34 cellular contexts compared by ENCODE assay signal in genomic region chr15:58795825-58796224, GRCh38. TPM values are rescaled to one million over a fixed set of nuclear protein-coding genes. Genes with fewer than 3 reads are reported as not detected.
A peak's percentile ranks its signal among the peaks of the same experiment; 100 is the strongest.
DNase-seq lines count a peak whose midpoint lies in the region; ATAC-seq, FAIRE-seq and TF ChIP-seq lines count a peak whose summit lies in the region.
"Had no signal": no experiment of that assay in that cellular context is flagged by ENCODE, and none has a peak within 500 bp of the region (broad histone marks: within the 10 kb centered on the region; RNA-seq: fewer than 3 reads in every experiment).

No MANE protein-coding gene starts in this region.

- H3K9me3 Mint-ChIP-seq in stimulated activated naive CD8-positive, alpha-beta T cell treated with anti-CD3 and anti-CD28 coated beads, Interleukin-15, Interleukin-2, amounts not matched to agents 100 ng/mL and 50 ng/mL, for 24 hours, result peaks cover 6% of the 10 kb centered on the region
- H3K9me3 Mint-ChIP-seq: central memory CD8-positive, alpha-beta T cell; effector memory CD8-positive, alpha-beta T cell had no signal

- H3K4me2 ChIP-seq in Loucy (ENCODE audit: low read depth, low read length, poor library complexity, severe bottlenecking), result peak overlapping the region; percentile 5

- H3K4me3 Mint-ChIP-seq in stimulated activated naive CD8-positive, alpha-beta T cell treated with anti-CD3 and anti-CD28 coated beads, Interleukin-15, Interleukin-2, amounts not matched to agents 100 ng/mL and 50 ng/mL, for 24 hours, result no peak overlapping the region
- H3K4me3 Mint-ChIP-seq: central memory CD8-positive, alpha-beta T cell; effector memory CD8-positive, alpha-beta T cell; naive thymus-derived CD4-positive, alpha-beta T cell had no signal

- H3K4me1 ChIP-seq in heart right ventricle (peaks cover 0 to 39% (median 14%) of the 10 kb centered on the region in 9 donors), right cardiac atrium (ENCODE audit: control insufficient read depth, insufficient read depth, low read length) (peaks cover 9% of the 10 kb centered on the region), Loucy (ENCODE audit: insufficient read depth, low read length, poor library complexity, severe bottlenecking) (peaks cover 9% of the 10 kb centered on the region)
- H3K4me1 ChIP-seq: BLaER1 treated with 17β-estradiol and CSF1 and Interleukin-3, amounts not matched to agents 10 nM and 100 nM; prostate gland had no signal

- no peak for FAIRE-seq in urothelium cell line (lab: Jason Lieb, UNC)
- FAIRE-seq: G401.6, HepG2 had no signal

- intact Hi-C loops in heart right ventricle (cut with DNase I), result no loop called here
- intact Hi-C loops in right cardiac atrium (cut with DNase I), result no loop called here

- peak overlapping the region; percentile 49 for H3K27ac Mint-ChIP-seq in stimulated activated naive CD8-positive, alpha-beta T cell treated with anti-CD3 and anti-CD28 coated beads, Interleukin-15, Interleukin-2, amounts not matched to agents 100 ng/mL and 50 ng/mL, for 24 hours
- H3K27ac Mint-ChIP-seq: effector memory CD8-positive, alpha-beta T cell had no signal

- H3K27me3 ChIP-seq in heart right ventricle (no peaks in the 10 kb centered on the region), right cardiac atrium (ENCODE audit: control insufficient read depth, insufficient read depth) (no peaks in the 10 kb centered on the region), Loucy (ENCODE audit: insufficient read depth, low read length, poor library complexity, severe bottlenecking) (no peaks in the 10 kb centered on the region)
- H3K27me3 ChIP-seq: BLaER1 treated with 17β-estradiol and CSF1 and Interleukin-3, amounts not matched to agents 10 nM and 100 nM; neutrophil; upper lobe of left lung had no signal

- H3K27ac ChIP-seq in heart right ventricle, result peak overlapping the region in 7 of 10 donors; percentile 5 to 53 (median 29)
- H3K27ac ChIP-seq in right cardiac atrium (ENCODE audit: low read length), result no peak overlapping the region
- H3K27ac ChIP-seq in epithelial cell of prostate, result peak overlapping the region; percentile 99
- H3K27ac ChIP-seq: BLaER1 treated with 17β-estradiol and CSF1 and Interleukin-3, amounts not matched to agents 10 nM and 100 nM; GM23248; neutrophil; prostate gland had no signal

- DNase-seq in heart right ventricle (no peak), right cardiac atrium (no peak), epithelial cell of prostate (ENCODE audit: low read depth, low spot score) (no peak), omental fat pad (ENCODE audit: low spot score) (no peak), urothelium cell line (ENCODE audit: low spot score) (no peak), UCSD-AML1 (lab: John Stamatoyannopoulos, UW; ENCODE audit: unreplicated experiment) (no peak)
- DNase-seq: activated CD4-positive, alpha-beta T cell treated with anti-CD3 and anti-CD28 coated beads, Interleukin-2, amount 50 U/mL, for 1 hour; COR-L47; DMS79; effector memory CD8-positive, alpha-beta T cell; erythroblast; GM23248; islet precursor cell; Kasumi-1; MV-4-11; naive thymus-derived CD4-positive, alpha-beta T cell; NCI-H1436; NCI-H2081; NCI-H524 treated with DMSO at 0.1 percent for 48 hours; PC-3; SIG-M5; substantia nigra; SW 1271; T1000; upper lobe of left lung had no signal

- H4K20me1 ChIP-seq in Loucy (ENCODE audit: insufficient read depth, low read length, poor library complexity, severe bottlenecking), result no peaks in the 10 kb centered on the region

- H3K4me1 Mint-ChIP-seq in stimulated activated naive CD8-positive, alpha-beta T cell treated with anti-CD3 and anti-CD28 coated beads, Interleukin-15, Interleukin-2, amounts not matched to agents 100 ng/mL and 50 ng/mL, for 24 hours (ENCODE audit: low read depth), result peaks cover 20% of the 10 kb centered on the region

- no peaks in the 10 kb centered on the region; the same call in 1 of the 2 replicates for H3K79me2 ChIP-seq in Loucy (ENCODE audit: insufficient read depth, low read length)

- H2AFZ ChIP-seq in Loucy (ENCODE audit: low read length), result no peak overlapping the region
- H2AFZ ChIP-seq: GM23248 had no signal

- H3F3A ChIP-seq in Loucy (ENCODE audit: low read depth), result no peaks in the 10 kb centered on the region

- 39 to 45% methylated on average over 2 of the region's 2 CpGs for WGBS in heart right ventricle, 2 donors
- WGBS in right cardiac atrium, result 59% methylated on average over 2 of the region's 2 CpGs

- H3K36me3 Mint-ChIP-seq in stimulated activated naive CD8-positive, alpha-beta T cell treated with anti-CD3 and anti-CD28 coated beads, Interleukin-15, Interleukin-2, amounts not matched to agents 100 ng/mL and 50 ng/mL, for 24 hours (ENCODE audit: low read depth), result peaks cover 20% of the 10 kb centered on the region

- no peaks in the 10 kb centered on the region for H3K9me2 ChIP-seq in Loucy (replicated peaks; ENCODE audit: low read depth, low read length)

- TF ChIP-seq CTCF in heart right ventricle (IDR thresholded peaks at IDR 0.05) (no peak), Loucy (conservative IDR thresholded peaks at IDR 0.05; ENCODE audit: low read length) (no peak), omental fat pad (IDR thresholded peaks at IDR 0.05) (no peak)

- peak in 2 of 8 donors; percentile 27 to 59 for ATAC-seq in heart right ventricle
- ATAC-seq in right cardiac atrium, result no peak
- no peak for ATAC-seq in omental fat pad (ENCODE audit: low FRiP score)
- ATAC-seq: effector memory CD8-positive, alpha-beta T cell; HepG2; naive thymus-derived CD4-positive, alpha-beta T cell; PC-3; sciatic nerve had no signal

- H3K36me3 ChIP-seq in heart right ventricle, result peaks cover 0 to 15% (median 0%) of the 10 kb centered on the region in 9 donors
- peaks cover 9% of the 10 kb centered on the region; the same call in 1 of the 2 replicates for H3K36me3 ChIP-seq in Loucy (ENCODE audit: insufficient read depth, low read length)
- H3K36me3 ChIP-seq: prostate gland, upper lobe of left lung had no signal

- H3K4me3 ChIP-seq in heart right ventricle (no peak overlapping the region), right cardiac atrium (ENCODE audit: low read length) (no peak overlapping the region), Loucy (ENCODE audit: low read length, poor library complexity, severe bottlenecking) (no peak overlapping the region)
- H3K4me3 ChIP-seq: BLaER1 treated with 17β-estradiol and CSF1 and Interleukin-3, amounts not matched to agents 10 nM and 100 nM; GM23248; prostate gland; upper lobe of left lung had no signal

- H3K9ac ChIP-seq in Loucy (ENCODE audit: low read depth, low read length, poor library complexity, severe bottlenecking), result no peak overlapping the region
- H3K9ac ChIP-seq: BLaER1 treated with 17β-estradiol and CSF1 and Interleukin-3, amounts not matched to agents 10 nM and 100 nM; GM23248 had no signal

- H3K27me3 Mint-ChIP-seq in stimulated activated naive CD8-positive, alpha-beta T cell treated with anti-CD3 and anti-CD28 coated beads, Interleukin-15, Interleukin-2, amounts not matched to agents 100 ng/mL and 50 ng/mL, for 24 hours, result no peaks in the 10 kb centered on the region
- H3K27me3 Mint-ChIP-seq: central memory CD8-positive, alpha-beta T cell; effector memory CD8-positive, alpha-beta T cell; naive thymus-derived CD4-positive, alpha-beta T cell had no signal

- H3K9me3 ChIP-seq in heart right ventricle (no peaks in the 10 kb centered on the region), right cardiac atrium (ENCODE audit: control insufficient read depth, low read length) (no peaks in the 10 kb centered on the region), Loucy (ENCODE audit: insufficient read depth, low read depth, low read length) (no peaks in the 10 kb centered on the region)
- H3K9me3 ChIP-seq: neutrophil, prostate gland, upper lobe of left lung had no signal

RNA-seq across cellular contexts. Expression of gene MINDY2, which starts 24.7 kb away (rescaled TPM):
- total RNA-seq in heart right ventricle (10 to 100 TPM; 26.9 to 37.4 (median 32.7) TPM), right cardiac atrium (10 to 100 TPM; 28.0 to 40.6 (median 30.7) TPM), omental fat pad (10 to 100 TPM; 10.4 to 36.6 (median 17.0) TPM)
- polyA plus RNA-seq in heart right ventricle (10 to 100 TPM in 1 of 2 donors, 1 to 10 TPM in 1; 3.8 to 14.7 TPM), right cardiac atrium (10.7 TPM)

RNA-seq across cellular contexts. Expression of gene ADAM10, which starts 46.3 kb away (rescaled TPM):
- total RNA-seq in heart right ventricle (100 to 1,000 TPM in 1 of 10 donors, 10 to 100 TPM in 9; 68.3 to 110 (median 81.0) TPM), right cardiac atrium (100 to 1,000 TPM in 1 of 4 donors, 10 to 100 TPM in 3; 91.8 to 103 (median 94.5) TPM), omental fat pad (100 to 1,000 TPM in 1 of 4 donors, 10 to 100 TPM in 3; 51.6 to 111 (median 63.3) TPM)
- polyA plus RNA-seq in heart right ventricle (10 to 100 TPM; 10.2 to 16.1 TPM), right cardiac atrium (14.1 TPM)
